Comparison of ENCODE assay signal across 8 cellular contexts in the genomic region with DNA sequence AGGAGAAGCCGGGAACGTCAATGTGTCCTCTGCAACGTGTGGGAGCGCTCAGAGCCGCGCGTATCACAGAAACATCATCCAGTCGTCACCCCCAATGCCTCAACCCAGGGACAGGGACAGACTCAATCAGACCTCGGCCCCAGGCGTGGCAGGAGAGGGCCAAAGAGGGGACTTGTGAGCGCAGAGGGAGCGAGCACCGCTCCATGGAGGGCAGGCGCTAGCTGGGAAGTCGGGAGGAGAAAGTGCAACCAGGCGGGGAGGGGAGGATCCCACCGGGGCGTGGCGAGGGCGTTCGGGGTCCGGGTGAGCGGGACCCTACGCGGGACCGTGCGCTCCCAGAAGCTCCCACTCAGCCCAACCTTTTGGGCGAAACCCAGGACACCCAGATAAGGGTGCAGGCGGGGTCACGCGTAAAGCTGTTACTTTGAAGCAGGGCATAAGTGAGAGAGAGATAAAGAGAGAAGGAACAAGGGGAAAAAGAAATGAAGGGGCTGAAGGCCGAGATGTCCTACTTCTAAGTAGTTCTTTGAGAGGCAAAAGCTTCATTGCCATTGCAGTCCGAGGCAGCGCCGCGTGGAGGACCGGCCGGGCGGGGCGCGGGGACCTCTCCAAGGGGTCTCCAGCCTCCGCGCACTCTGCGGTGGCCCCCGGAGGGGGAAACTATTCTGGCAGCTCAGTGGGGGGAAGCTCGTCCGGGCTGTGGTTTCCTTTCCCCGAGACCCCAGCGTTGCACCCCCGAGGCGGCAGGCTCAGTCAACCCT. TPM values are rescaled to one million over a fixed set of nuclear protein-coding genes. Genes with fewer than 3 reads are reported as not detected.
DNase-seq lines count a peak whose midpoint lies in the region; ATAC-seq and TF ChIP-seq lines count a peak whose summit lies in the region.

No MANE protein-coding gene starts in this region.

- peak overlapping the region; percentile 59 to 63 (median 60) for H3K4me3 ChIP-seq in right lobe of liver

- no peaks in the 10 kb centered on the region for H3K9me3 ChIP-seq in right lobe of liver

- no peaks in the 10 kb centered on the region for H3K36me3 Mint-ChIP-seq in T-cell

- intact Hi-C loops in right lobe of liver (cut with DNase I) = no loop called here

- no peaks in the 10 kb centered on the region for H3K27me3 ChIP-seq in right lobe of liver

- peaks cover 14 to 27% (median 22%) of the 10 kb centered on the region in 3 donors for H3K4me1 Mint-ChIP-seq in T-cell

- DNase-seq in D341Med (ENCODE audit: low spot score) = peak; percentile 81
- peak; percentile 2 for DNase-seq in HK-2 (ENCODE audit: unreplicated experiment)
- DNase-seq in T-cell = peak in 9 of 34 experiments; percentile 1 to 22 (median 5)
- DNase-seq in dermis blood vessel endothelial cell = peak; percentile 28
- DNase-seq in right lobe of liver = peak; percentile 54 to 60 (median 57)
- peak; percentile 41 for DNase-seq in stimulated activated CD8-positive, alpha-beta memory T cell treated with anti-CD3 and anti-CD28 coated beads, Interleukin-4, amount 100 ng/mL, for 48 hours
- no peak for DNase-seq in kidney glomerular epithelial cell (lab: John Stamatoyannopoulos, UW)

- no peaks in the 10 kb centered on the region for H3K36me3 ChIP-seq in right lobe of liver

- H3K4me1 ChIP-seq in right lobe of liver = peaks cover 0 to 15% (median 0%) of the 10 kb centered on the region in 4 donors

- H3K27me3 Mint-ChIP-seq in T-cell = peaks cover 32 to 59% of the 10 kb centered on the region in 2 donors

- POLR2A ChIA-PET in T-cell (lab: Charles Lee) = no interaction called here

- TF ChIP-seq POLR2A in right lobe of liver (IDR thresholded peaks at IDR 0.05) = no peak

- TF ChIP-seq CTCF in right lobe of liver (IDR thresholded peaks at IDR 0.05) = no peak

- peak overlapping the region in 2 of 3 donors; percentile 9 to 39 for H3K27ac ChIP-seq in right lobe of liver

- ATAC-seq in T-cell (replicated peaks in 1 of 4) = peak in 3 of 4 experiments; percentile 2 to 10 (median 2)
- ATAC-seq in right lobe of liver = peak; percentile 55 to 67 (median 61)
- ATAC-seq in GM18861 (IDR thresholded peaks at IDR 0.05; ENCODE audit: unreplicated experiment) = no peak

- H3K9me3 Mint-ChIP-seq in T-cell = no peaks in the 10 kb centered on the region

- CTCF ChIA-PET in T-cell (lab: Charles Lee) = interaction anchor here in 1 of 2 donors (0.6 to 0.8 kb wide), 2 partner anchors 30 to 214 kb away, joined by 3 read pairs; a partner anchor contains a TSS

- peak overlapping the region; percentile 83 to 89 (median 86) for H3K4me3 Mint-ChIP-seq in T-cell

- H3K27ac Mint-ChIP-seq in T-cell = peak overlapping the region in 1 of 2 donors; percentile 7

- under 1% methylated on average over 42 of the region's 51 CpGs for WGBS in right lobe of liver (ENCODE audit: insufficient coverage, low coverage, low lambda C conversion rate, missing lambda C conversion rate)

RNA-seq across cellular contexts. Expression of a gene that starts 0.9 kb away (rescaled TPM):
- total RNA-seq in T-cell (under 1 TPM; 0.30 to 0.95 (median 0.46) TPM), dermis blood vessel endothelial cell (0.42 and 1.0 TPM in 2 replicates), right lobe of liver (1 to 10 TPM; 1.3 to 3.5 (median 1.6) TPM)

RNA-seq across cellular contexts. Expression of a gene that starts 29.7 kb away (rescaled TPM):
- total RNA-seq in T-cell (10 to 100 TPM; 10.8 to 13.6 (median 11.8) TPM), dermis blood vessel endothelial cell (6.6 and 9.1 TPM in 2 replicates), right lobe of liver (10 to 100 TPM; 17.0 to 25.1 (median 19.0) TPM)
